Comparison of ENCODE assay signal across 13 cellular contexts in the genomic region with DNA sequence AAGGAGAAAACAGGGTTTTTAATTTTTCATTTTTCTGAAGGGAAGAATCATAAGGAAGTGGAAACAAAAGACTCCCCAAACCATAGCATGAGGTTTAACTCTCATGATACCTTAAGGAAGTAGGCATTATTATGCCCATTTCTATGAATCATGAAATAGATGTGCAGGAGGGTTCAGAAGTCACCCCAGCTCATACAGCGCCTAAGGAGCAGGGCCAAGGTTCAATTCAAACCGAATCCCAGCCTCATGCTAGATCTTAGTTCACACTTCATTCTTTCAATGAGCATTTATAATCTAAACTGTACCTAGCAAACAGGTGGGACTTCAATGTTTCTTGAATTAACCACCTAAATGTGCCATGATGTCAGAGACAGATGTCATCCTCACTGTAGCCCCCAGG.
DNase-seq lines count a peak whose midpoint lies in the region; TF ChIP-seq lines count a peak whose summit lies in the region.
"Had no signal": no experiment of that assay in that cellular context is flagged by ENCODE, and none has a peak within 500 bp of the region (broad histone marks: within the 10 kb centered on the region; RNA-seq: fewer than 3 reads in every experiment).

No MANE protein-coding gene starts in this region.

- H3K4me1 Mint-ChIP-seq in CD8-positive, alpha-beta memory T cell, result peaks cover 45 to 68% (median 59%) of the 10 kb centered on the region in 3 donors
- peaks cover 44 to 46% of the 10 kb centered on the region in 2 donors for H3K4me1 Mint-ChIP-seq in immature natural killer cell

- no peak overlapping the region for H2AFZ ChIP-seq in OCI-LY1 (ENCODE audit: low read length)
- H2AFZ ChIP-seq in GM23248, result no peak overlapping the region

- H3K4me2 ChIP-seq in BLaER1, result peak overlapping the region; percentile 89
- H3K4me2 ChIP-seq in OCI-LY1 (ENCODE audit: low read length), result peak overlapping the region; percentile 58; the same call in 1 of the 2 replicates
- no peak overlapping the region for H3K4me2 ChIP-seq in GM23248 (ENCODE audit: unreplicated experiment)

- peaks cover 3 to 18% of the 10 kb centered on the region in 2 donors for H3K27me3 Mint-ChIP-seq in CD8-positive, alpha-beta memory T cell
- H3K27me3 Mint-ChIP-seq in immature natural killer cell (ENCODE audit: low read depth in 3 of 3), result peaks cover 35 to 36% (median 35%) of the 10 kb centered on the region in 3 donors

- peak overlapping the region in 7 of 8 donors; percentile 53 to 97 (median 81) for H3K27ac Mint-ChIP-seq in CD8-positive, alpha-beta memory T cell
- peak overlapping the region in 4 of 6 donors; percentile 12 to 55 (median 48) for H3K27ac Mint-ChIP-seq in immature natural killer cell

- peaks cover 0 to 2% (median 0%) of the 10 kb centered on the region in 3 donors for H3K36me3 Mint-ChIP-seq in CD8-positive, alpha-beta memory T cell
- H3K36me3 Mint-ChIP-seq in immature natural killer cell, result no peaks in the 10 kb centered on the region
- H3K36me3 Mint-ChIP-seq: T-cell had no signal

- H3K9me3 ChIP-seq in BLaER1 (peaks cover 8% of the 10 kb centered on the region; the same call in 1 of the 2 replicates), OCI-LY1 (ENCODE audit: low read length) (no peaks in the 10 kb centered on the region), GM23248 (ENCODE audit: low read depth) (no peaks in the 10 kb centered on the region)
- no peaks in the 10 kb centered on the region for H3K9me3 ChIP-seq in CD8-positive, alpha-beta memory T cell (ENCODE audit: low read length)
- H3K9me3 ChIP-seq: Caco-2 had no signal

- H3K9ac ChIP-seq in BLaER1 (peak overlapping the region; percentile 51; the same call in 1 of the 2 replicates), OCI-LY1 (ENCODE audit: low read length) (peak overlapping the region; percentile 50), GM23248 (no peak overlapping the region)

- H4K20me1 ChIP-seq in BLaER1, result no peaks in the 10 kb centered on the region
- no peaks in the 10 kb centered on the region for H4K20me1 ChIP-seq in OCI-LY1 (ENCODE audit: insufficient read depth, low read length)
- H4K20me1 ChIP-seq in GM23248 (ENCODE audit: insufficient read depth), result no peaks in the 10 kb centered on the region

- H3K9me3 Mint-ChIP-seq in CD8-positive, alpha-beta memory T cell, result peaks cover 0 to 4% (median 0%) of the 10 kb centered on the region in 5 donors
- no peaks in the 10 kb centered on the region for H3K9me3 Mint-ChIP-seq in immature natural killer cell
- H3K9me3 Mint-ChIP-seq: T-cell had no signal

- no peak overlapping the region for H3K4me3 ChIP-seq in BLaER1
- no peak overlapping the region for H3K4me3 ChIP-seq in CD8-positive, alpha-beta memory T cell (ENCODE audit: low read length)
- no peak overlapping the region for H3K4me3 ChIP-seq in OCI-LY1 (ENCODE audit: low read depth, low read length, poor library complexity, severe bottlenecking)
- no peak overlapping the region for H3K4me3 ChIP-seq in GM23248

- WGBS in GM23248 (ENCODE audit: low coverage in 1 of 2, low lambda C conversion rate in 2 of 2, missing lambda C conversion rate in 2 of 2), 2 experiments, result 65 to 67% methylated on average over 2 of the region's 2 CpGs

- no peaks in the 10 kb centered on the region for H3K79me2 ChIP-seq in OCI-LY1 (ENCODE audit: insufficient read depth, low read length)
- no peaks in the 10 kb centered on the region for H3K79me2 ChIP-seq in GM23248 (ENCODE audit: insufficient read depth)

- in situ Hi-C loops in GM23248 (cut with MboI), result no loop called here

- H3K27ac ChIP-seq in BLaER1 (peak overlapping the region; percentile 87; the same call in 1 of the 2 replicates), OCI-LY1 (ENCODE audit: low read depth, low read length, poor library complexity, severe bottlenecking) (peak overlapping the region; percentile 96), GM23248 (no peak overlapping the region)
- no peak overlapping the region for H3K27ac ChIP-seq in CD8-positive, alpha-beta memory T cell (ENCODE audit: low read depth, low read length)

- H3K27me3 ChIP-seq in BLaER1, result peaks cover 6% of the 10 kb centered on the region; the same call in 1 of the 2 replicates
- peaks cover 6% of the 10 kb centered on the region for H3K27me3 ChIP-seq in CD8-positive, alpha-beta memory T cell (ENCODE audit: insufficient read depth, low read length, poor library complexity, severe bottlenecking)
- no peaks in the 10 kb centered on the region for H3K27me3 ChIP-seq in OCI-LY1 (ENCODE audit: insufficient read depth, low read length)
- H3K27me3 ChIP-seq in GM23248 (replicated peaks; ENCODE audit: insufficient read depth), result 0 out of 2 replicates have a peak, but pooled peaks cover 3% of the 10 kb centered on the region

- no peaks in the 10 kb centered on the region for H3K9me2 ChIP-seq in OCI-LY1 (ENCODE audit: low read depth, low read length)
- no peaks in the 10 kb centered on the region for H3K9me2 ChIP-seq in GM23248 (ENCODE audit: insufficient read depth)

- H3K4me1 ChIP-seq in BLaER1 (peaks cover 69% of the 10 kb centered on the region), OCI-LY1 (ENCODE audit: insufficient read depth, low read length, severe bottlenecking) (peaks cover 72% of the 10 kb centered on the region), GM23248 (ENCODE audit: insufficient read depth) (peaks cover 6% of the 10 kb centered on the region; the same call in 1 of the 2 replicates)
- peaks cover 50% of the 10 kb centered on the region for H3K4me1 ChIP-seq in CD8-positive, alpha-beta memory T cell (ENCODE audit: insufficient read depth, low read length)

- no peak for TF ChIP-seq CTCF in OCI-LY1 (IDR thresholded peaks at IDR 0.05; ENCODE audit: low read length)

- H3F3A ChIP-seq in OCI-LY1 (ENCODE audit: insufficient read depth, low read length) (0 out of 2 replicates have a peak, but pooled peaks cover 5% of the 10 kb centered on the region), GM23248 (ENCODE audit: insufficient read depth) (no peaks in the 10 kb centered on the region)

- no peak for DNase-seq in CD8-positive, alpha-beta memory T cell
- DNase-seq in immature natural killer cell, result no peak
- no peak for DNase-seq in KG1 (lab: John Stamatoyannopoulos, UW)
- no peak for DNase-seq in GM23248
- DNase-seq in superior temporal gyrus (ENCODE audit: extremely low spot score), result no peak
- no peak for DNase-seq in 8988T
- DNase-seq: Caco-2, NCI-H2029, NCI-H510A, NCI-H82, T-cell had no signal

- CTCF ChIA-PET in CD8-positive, alpha-beta memory T cell (lab: Charles Lee), result interaction anchor here (1.3 kb wide), 1 partner anchor 28 kb away, joined by 4 read pairs; no protein-coding TSS in a partner anchor

- H3K4me3 Mint-ChIP-seq in CD8-positive, alpha-beta memory T cell, result peak overlapping the region in 3 of 7 donors; percentile 4 to 53 (median 20)
- H3K4me3 Mint-ChIP-seq in immature natural killer cell, result peak overlapping the region; percentile 13 to 64 (median 20)

- no peaks in the 10 kb centered on the region for H3K36me3 ChIP-seq in BLaER1
- H3K36me3 ChIP-seq in CD8-positive, alpha-beta memory T cell (ENCODE audit: insufficient read depth, low read length), result no peaks in the 10 kb centered on the region
- no peaks in the 10 kb centered on the region for H3K36me3 ChIP-seq in OCI-LY1 (ENCODE audit: insufficient read depth, low read length)
- no peaks in the 10 kb centered on the region for H3K36me3 ChIP-seq in GM23248 (ENCODE audit: low read depth)

- POLR2A ChIA-PET in CD8-positive, alpha-beta memory T cell (lab: Charles Lee), result no interaction called here

Comparison
In these comparisons a context has a peak if more than half of its experiments do, and no peak if none do; other contexts are left out.
1. H3K27ac ChIP-seq: peak in BLaER1 (single experiment) and OCI-LY1 (single experiment); none in CD8-positive, alpha-beta memory T cell (single experiment) and GM23248 (single experiment).